ENCODE assay signal across 13 cellular contexts in genomic region chr2:111617804-111618576, GRCh38.
DNase-seq lines count a peak whose midpoint lies in the region; ATAC-seq and TF ChIP-seq lines count a peak whose summit lies in the region.
"Had no signal": no experiment of that assay in that cellular context is flagged by ENCODE, and none has a peak within 500 bp of the region (broad histone marks: within the 10 kb centered on the region; RNA-seq: fewer than 3 reads in every experiment).

No MANE protein-coding gene starts in this region.

- no peaks in the 10 kb centered on the region for H3K36me3 Mint-ChIP-seq in nephron (ENCODE audit: low read depth)
- no peaks in the 10 kb centered on the region for H3K36me3 Mint-ChIP-seq in CD8-positive, alpha-beta memory T cell

- peak overlapping the region; percentile 2 for H2AFZ ChIP-seq in fibroblast of lung (ENCODE audit: low read length)

- H3K4me1 ChIP-seq in fibroblast of lung (ENCODE audit: control insufficient read depth, extremely low read depth, insufficient read depth, low read length): peaks cover 8% of the 10 kb centered on the region
- no peaks in the 10 kb centered on the region for H3K4me1 ChIP-seq in CD8-positive, alpha-beta memory T cell (ENCODE audit: insufficient read depth, low read length)

- H3K9ac ChIP-seq in fibroblast of lung (ENCODE audit: insufficient read depth, low read length): no peak overlapping the region

- H3K27me3 ChIP-seq in fibroblast of lung (ENCODE audit: control insufficient read depth, insufficient read depth, low read length): peaks cover 2% of the 10 kb centered on the region
- no peaks in the 10 kb centered on the region for H3K27me3 ChIP-seq in CD8-positive, alpha-beta memory T cell (ENCODE audit: insufficient read depth, low read length, poor library complexity, severe bottlenecking)
- H3K27me3 ChIP-seq: breast epithelium had no signal

- no peaks in the 10 kb centered on the region for H3K36me3 ChIP-seq in fibroblast of lung (ENCODE audit: control insufficient read depth, insufficient read depth, low read length)
- H3K36me3 ChIP-seq in CD8-positive, alpha-beta memory T cell (ENCODE audit: insufficient read depth, low read length): no peaks in the 10 kb centered on the region
- H3K36me3 ChIP-seq: breast epithelium had no signal

- no peak overlapping the region for H3K4me3 ChIP-seq in fibroblast of lung (replicated peaks in 1 of 4; ENCODE audit: control extremely low read depth in 1 of 4, insufficient read depth in 1 of 4, low read depth in 3 of 4, low read length in 4 of 4)
- no peak overlapping the region for H3K4me3 ChIP-seq in CD8-positive, alpha-beta memory T cell (ENCODE audit: low read length)
- H3K4me3 ChIP-seq: breast epithelium had no signal

- TF ChIP-seq CTCF in fibroblast of lung (conservative IDR thresholded peaks at IDR 0.05 in 1 of 2, IDR thresholded peaks at IDR 0.05 in 1 of 2; ENCODE audit: low read depth in 1 of 2, low read length in 2 of 2) (no peak), nephron (IDR thresholded peaks at IDR 0.05; ENCODE audit: unreplicated experiment in 3 of 3) (no peak)

- ATAC-seq in HG03432 (IDR thresholded peaks at IDR 0.05; ENCODE audit: unreplicated experiment): no peak

- H3K4me1 Mint-ChIP-seq in nephron: peaks cover 30% of the 10 kb centered on the region
- peaks cover 0 to 3% (median 3%) of the 10 kb centered on the region in 3 donors for H3K4me1 Mint-ChIP-seq in CD8-positive, alpha-beta memory T cell

- DNase-seq in A172 (ENCODE audit: low spot score) (peak; percentile 38), NCI-H446 (lab: John Stamatoyannopoulos, UW) (peak; percentile 50 to 85), fibroblast of lung (ENCODE audit: low read depth in 2 of 2) (peak in 1 of 2 donors; percentile 28), SKM-1 treated with dmso at 0.1 percent for 144 hours (lab: John Stamatoyannopoulos, UW; ENCODE audit: unreplicated experiment) (no peak), GM19238 (ENCODE audit: insufficient read length, low spot score) (no peak)
- DNase-seq in CD8-positive, alpha-beta memory T cell: no peak
- DNase-seq: activated CD8-positive, alpha-beta memory T cell treated with anti-CD3 and anti-CD28 coated beads, Interleukin-2, amount 50 U/mL, for 4 hours; KBM-7; NCI-H526; T-helper 9 cell had no signal

- H3K9me3 Mint-ChIP-seq in nephron: no peaks in the 10 kb centered on the region
- H3K9me3 Mint-ChIP-seq in CD8-positive, alpha-beta memory T cell: no peaks in the 10 kb centered on the region

- H3K27ac ChIP-seq in fibroblast of lung (ENCODE audit: insufficient read depth, low read length): no peak overlapping the region
- H3K27ac ChIP-seq in CD8-positive, alpha-beta memory T cell (ENCODE audit: low read depth, low read length): no peak overlapping the region

- CTCF ChIA-PET in CD8-positive, alpha-beta memory T cell (lab: Charles Lee): no interaction called here

- H3K9me3 ChIP-seq in fibroblast of lung (ENCODE audit: control insufficient read depth, insufficient read depth, low read depth, low read length): no peaks in the 10 kb centered on the region
- H3K9me3 ChIP-seq in CD8-positive, alpha-beta memory T cell (ENCODE audit: low read length): no peaks in the 10 kb centered on the region
- H3K9me3 ChIP-seq: breast epithelium had no signal

- POLR2A ChIA-PET in CD8-positive, alpha-beta memory T cell (lab: Charles Lee): no interaction called here

- H3K27ac Mint-ChIP-seq in nephron: peak overlapping the region; percentile 49 to 91 (median 87)
- peak overlapping the region in 1 of 8 donors; percentile 14 for H3K27ac Mint-ChIP-seq in CD8-positive, alpha-beta memory T cell

- H3K27me3 Mint-ChIP-seq in nephron (ENCODE audit: low read depth): no peaks in the 10 kb centered on the region
- H3K27me3 Mint-ChIP-seq in CD8-positive, alpha-beta memory T cell: no peaks in the 10 kb centered on the region

- H3K79me2 ChIP-seq in fibroblast of lung (ENCODE audit: control insufficient read depth, insufficient read depth, low read length): no peaks in the 10 kb centered on the region

- peak overlapping the region; percentile 4 for H3K4me2 ChIP-seq in fibroblast of lung (ENCODE audit: extremely low read depth, insufficient read depth, low read length)

- H4K20me1 ChIP-seq in fibroblast of lung (ENCODE audit: control insufficient read depth, extremely low read depth, insufficient read depth, low read length): no peaks in the 10 kb centered on the region

- no peak overlapping the region for H3K4me3 Mint-ChIP-seq in nephron
- no peak overlapping the region for H3K4me3 Mint-ChIP-seq in CD8-positive, alpha-beta memory T cell

Comparison
In these comparisons a context has a peak if more than half of its experiments do, and no peak if none do; other contexts are left out.
1. DNase-seq: peak in A172 (single experiment) and NCI-H446 (2 of 2); none in CD8-positive, alpha-beta memory T cell (0 of 5), SKM-1 treated with dmso at 0.1 percent for 144 hours (single experiment) and GM19238 (single experiment).